20 cellular contexts compared by ENCODE assay signal in genomic region chr17:55620023-55620422, GRCh38.
"Had no signal": no experiment of that assay in that cellular context is flagged by ENCODE, and none has a peak within 500 bp of the region (broad histone marks: within the 10 kb centered on the region; RNA-seq: fewer than 3 reads in every experiment).

No MANE protein-coding gene starts in this region.

- H3K27ac ChIP-seq: KMS-11 had no signal

- H3K4me3 ChIP-seq: K562 had no signal

- H3K9me3 ChIP-seq: SK-N-SH had no signal

- ATAC-seq: K562 had no signal

- H3K36me3 Mint-ChIP-seq: IgD-negative memory B cell had no signal

- H3K9me3 Mint-ChIP-seq: IgD-negative memory B cell had no signal

- H3K27ac Mint-ChIP-seq: IgD-negative memory B cell had no signal

- H3K4me3 Mint-ChIP-seq: IgD-negative memory B cell had no signal

- DNase-seq: Kasumi-1, MM.1S, NCI-H1092 treated with DMSO at 0.1 percent for 48 hours, NCI-H1436, NCI-H187, NCI-H2029, NCI-H2081 treated with DMSO at 0.1 percent for 48 hours, NCI-H2171, NCI-H226, NCI-H446, NCI-H510A, NCI-H524 treated with DMSO at 0.1 percent for 48 hours, NCI-H69, NCI-H774, Right ventricle myocardium superior, RPMI8226, SK-N-SH had no signal

- H3K4me1 Mint-ChIP-seq: IgD-negative memory B cell had no signal
